In genomic region chr1:211339631-211340041, GRCh38 we compare ENCODE assay signal across 15 cellular contexts. TPM values are rescaled to one million over a fixed set of nuclear protein-coding genes. Genes with fewer than 3 reads are reported as not detected.
DNase-seq lines count a peak whose midpoint lies in the region; ATAC-seq and TF ChIP-seq lines count a peak whose summit lies in the region.
"Had no signal": no experiment of that assay in that cellular context is flagged by ENCODE, and none has a peak within 500 bp of the region (broad histone marks: within the 10 kb centered on the region; RNA-seq: fewer than 3 reads in every experiment).

No MANE protein-coding gene starts in this region.

- H3K27ac ChIP-seq in Peyer's patch (peak overlapping the region in 1 of 4 donors; percentile 42), heart right ventricle (no peak overlapping the region), RWPE1 (no peak overlapping the region)
- H3K27ac ChIP-seq: cardiac muscle cell, thoracic aorta had no signal

- POLR2A ChIA-PET in RWPE1 (lab: Yijun Ruan, JAX; ENCODE audit: low non-redundant PET), result no interaction called here

- intact Hi-C loops in heart right ventricle (cut with DNase I), result no loop called here

- TF ChIP-seq POLR2A in Peyer's patch (IDR thresholded peaks at IDR 0.05), result no peak

- H3K27me3 Mint-ChIP-seq in activated CD8-positive, alpha-beta memory T cell treated with anti-CD3 and anti-CD28 coated beads, Interleukin-2, amount 10 ng/mL, durations not matched to agents 7 days and 5 days, result no peaks in the 10 kb centered on the region
- H3K27me3 Mint-ChIP-seq in central memory CD8-positive, alpha-beta T cell, result no peaks in the 10 kb centered on the region
- H3K27me3 Mint-ChIP-seq in stimulated activated memory B cell treated with anti-CD40 and anti-IgM and Interleukin-4, amounts not matched to agents 10 μg/mL and 1 μg/mL and 100 μg/mL, for 72 hours, result no peaks in the 10 kb centered on the region

- H3K27me3 ChIP-seq in Peyer's patch (no peaks in the 10 kb centered on the region), heart right ventricle (no peaks in the 10 kb centered on the region)
- H3K27me3 ChIP-seq: cardiac muscle cell, MG63 had no signal

- H3K9me3 ChIP-seq in Peyer's patch (no peaks in the 10 kb centered on the region), heart right ventricle (no peaks in the 10 kb centered on the region)
- H3K9me3 ChIP-seq: MG63, thoracic aorta had no signal

- peak overlapping the region; percentile 74 for H3K27ac Mint-ChIP-seq in activated CD8-positive, alpha-beta memory T cell treated with anti-CD3 and anti-CD28 coated beads, Interleukin-2, amount 10 ng/mL, durations not matched to agents 7 days and 5 days
- H3K27ac Mint-ChIP-seq in central memory CD8-positive, alpha-beta T cell (ENCODE audit: low read depth), result peak overlapping the region; percentile 70
- peak overlapping the region; percentile 92 for H3K27ac Mint-ChIP-seq in stimulated activated memory B cell treated with anti-CD40 and anti-IgM and Interleukin-4, amounts not matched to agents 10 μg/mL and 1 μg/mL and 100 μg/mL, for 72 hours
- H3K27ac Mint-ChIP-seq: endodermal cell had no signal

- H3K4me1 ChIP-seq in Peyer's patch (peaks cover 3 to 54% (median 44%) of the 10 kb centered on the region in 4 donors), heart right ventricle (peaks cover 0 to 40% (median 4%) of the 10 kb centered on the region in 9 donors)

- CTCF ChIA-PET in activated CD8-positive, alpha-beta memory T cell treated with anti-CD3 and anti-CD28 coated beads, Interleukin-2, amount 10 ng/mL, durations not matched to agents 7 days and 5 days (lab: Charles Lee), result interaction anchor here (1.9 to 5.9 kb wide), 2 partner anchors 11 to 17 kb away, joined by 5 to 31 read pairs; no protein-coding TSS in a partner anchor
- CTCF ChIA-PET in RWPE1 (lab: Yijun Ruan, JAX), result interaction anchor here (2.0 kb wide), 1 partner anchor 16 kb away, joined by 5 read pairs; no protein-coding TSS in a partner anchor

- DNase-seq in activated CD8-positive, alpha-beta memory T cell treated with anti-CD3 and anti-CD28 coated beads, Interleukin-2, amount 10 ng/mL, durations not matched to agents 7 days and 5 days, result no peak
- no peak for DNase-seq in activated CD8-positive, alpha-beta memory T cell treated with anti-CD3 and anti-CD28 coated beads, Interleukin-2, amount 50 U/mL, for 4 hours
- DNase-seq in Peyer's patch (peak in 2 of 3 donors; percentile 50 to 61), heart right ventricle (no peak), RWPE1 (ENCODE audit: low spot score) (no peak)
- no peak for DNase-seq in central memory CD8-positive, alpha-beta T cell (ENCODE audit: low spot score in 2 of 2)
- DNase-seq: activated CD4-positive, alpha-beta T cell treated with anti-CD3 and anti-CD28 coated beads, Interleukin-2, amount 50 U/mL, for 1 hour; MG63; NCI-H2029; NCI-H82 had no signal

- TF ChIP-seq CTCF in Peyer's patch (IDR thresholded peaks at IDR 0.05) (no peak), heart right ventricle (IDR thresholded peaks at IDR 0.05) (no peak), RWPE1 (conservative IDR thresholded peaks at IDR 0.05; ENCODE audit: low read depth) (no peak)

- 92 to 96% methylated on average over 6 of the region's 6 CpGs for WGBS in heart right ventricle, 2 donors

- H3K4me3 Mint-ChIP-seq in activated CD8-positive, alpha-beta memory T cell treated with anti-CD3 and anti-CD28 coated beads, Interleukin-2, amount 10 ng/mL, durations not matched to agents 7 days and 5 days, result no peak overlapping the region
- peak overlapping the region; percentile 39 for H3K4me3 Mint-ChIP-seq in central memory CD8-positive, alpha-beta T cell
- H3K4me3 Mint-ChIP-seq in stimulated activated memory B cell treated with anti-CD40 and anti-IgM and Interleukin-4, amounts not matched to agents 10 μg/mL and 1 μg/mL and 100 μg/mL, for 72 hours, result peak overlapping the region; percentile 67
- H3K4me3 Mint-ChIP-seq: endodermal cell had no signal

- H3K9me3 Mint-ChIP-seq in activated CD8-positive, alpha-beta memory T cell treated with anti-CD3 and anti-CD28 coated beads, Interleukin-2, amount 10 ng/mL, durations not matched to agents 7 days and 5 days (ENCODE audit: low read depth), result no peaks in the 10 kb centered on the region
- H3K9me3 Mint-ChIP-seq in central memory CD8-positive, alpha-beta T cell, result no peaks in the 10 kb centered on the region
- no peaks in the 10 kb centered on the region for H3K9me3 Mint-ChIP-seq in stimulated activated memory B cell treated with anti-CD40 and anti-IgM and Interleukin-4, amounts not matched to agents 10 μg/mL and 1 μg/mL and 100 μg/mL, for 72 hours
- H3K9me3 Mint-ChIP-seq: endodermal cell had no signal

- H3K4me1 Mint-ChIP-seq in activated CD8-positive, alpha-beta memory T cell treated with anti-CD3 and anti-CD28 coated beads, Interleukin-2, amount 10 ng/mL, durations not matched to agents 7 days and 5 days, result peaks cover 75% of the 10 kb centered on the region
- peaks cover 81% of the 10 kb centered on the region for H3K4me1 Mint-ChIP-seq in central memory CD8-positive, alpha-beta T cell
- H3K4me1 Mint-ChIP-seq in stimulated activated memory B cell treated with anti-CD40 and anti-IgM and Interleukin-4, amounts not matched to agents 10 μg/mL and 1 μg/mL and 100 μg/mL, for 72 hours, result peaks cover 92% of the 10 kb centered on the region

- no peaks in the 10 kb centered on the region for H3K36me3 ChIP-seq in Peyer's patch
- no peaks in the 10 kb centered on the region for H3K36me3 ChIP-seq in heart right ventricle
- H3K36me3 ChIP-seq: cardiac muscle cell, MG63, thoracic aorta had no signal

- ATAC-seq in activated CD8-positive, alpha-beta memory T cell treated with anti-CD3 and anti-CD28 coated beads, Interleukin-2, amount 10 ng/mL, durations not matched to agents 7 days and 5 days, result no peak
- ATAC-seq in central memory CD8-positive, alpha-beta T cell (replicated peaks; ENCODE audit: extremely low read depth, poor library complexity, severe bottlenecking), result no peak
- ATAC-seq in stimulated activated memory B cell treated with anti-CD40 and anti-IgM and Interleukin-4, amounts not matched to agents 10 μg/mL and 1 μg/mL and 100 μg/mL, for 72 hours, result peak; percentile 79
- no peak for ATAC-seq in HG03354 (IDR thresholded peaks at IDR 0.05; ENCODE audit: poor library complexity, severe bottlenecking, unreplicated experiment)
- ATAC-seq in heart right ventricle, result no peak

- peaks cover 26% of the 10 kb centered on the region for H3K36me3 Mint-ChIP-seq in activated CD8-positive, alpha-beta memory T cell treated with anti-CD3 and anti-CD28 coated beads, Interleukin-2, amount 10 ng/mL, durations not matched to agents 7 days and 5 days
- H3K36me3 Mint-ChIP-seq in central memory CD8-positive, alpha-beta T cell (ENCODE audit: insufficient read depth), result peaks cover 8% of the 10 kb centered on the region
- H3K36me3 Mint-ChIP-seq in stimulated activated memory B cell treated with anti-CD40 and anti-IgM and Interleukin-4, amounts not matched to agents 10 μg/mL and 1 μg/mL and 100 μg/mL, for 72 hours, result peaks cover 38% of the 10 kb centered on the region

- no peak overlapping the region for H3K4me3 ChIP-seq in Peyer's patch
- H3K4me3 ChIP-seq in heart right ventricle, result no peak overlapping the region
- H3K4me3 ChIP-seq: cardiac muscle cell, MG63, thoracic aorta had no signal

RNA-seq across cellular contexts. Expression of gene TRAF5, which starts 13.0 kb away (rescaled TPM):
- total RNA-seq in activated CD8-positive, alpha-beta memory T cell treated with anti-CD3 and anti-CD28 coated beads, Interleukin-2, amount 10 ng/mL, durations not matched to agents 7 days and 5 days, result 10 to 100 TPM; 49.7 to 63.2 TPM
- total RNA-seq in Peyer's patch (10 to 100 TPM; 10.9 to 98.2 (median 24.9) TPM), heart right ventricle (1 to 10 TPM; 1.3 to 4.6 (median 1.8) TPM)
- 1 to 10 TPM; 1.9 to 5.5 TPM for polyA plus RNA-seq in heart right ventricle

Comparison
In these comparisons a context has a peak if more than half of its experiments do, and no peak if none do; other contexts are left out.
1. DNase-seq: peak in Peyer's patch (2 of 3); none in activated CD8-positive, alpha-beta memory T cell treated with anti-CD3 and anti-CD28 coated beads, Interleukin-2, amount 10 ng/mL, durations not matched to agents 7 days and 5 days (single experiment), activated CD8-positive, alpha-beta memory T cell treated with anti-CD3 and anti-CD28 coated beads, Interleukin-2, amount 50 U/mL, for 4 hours (single experiment), central memory CD8-positive, alpha-beta T cell (0 of 2), heart right ventricle (0 of 2) and RWPE1 (single experiment).
2. Peak in every context shown above with its lines, with median percentiles within 50 percentile points of each other: H3K27ac Mint-ChIP-seq.